1 cellular context compared by ENCODE assay signal in the genomic region with DNA sequence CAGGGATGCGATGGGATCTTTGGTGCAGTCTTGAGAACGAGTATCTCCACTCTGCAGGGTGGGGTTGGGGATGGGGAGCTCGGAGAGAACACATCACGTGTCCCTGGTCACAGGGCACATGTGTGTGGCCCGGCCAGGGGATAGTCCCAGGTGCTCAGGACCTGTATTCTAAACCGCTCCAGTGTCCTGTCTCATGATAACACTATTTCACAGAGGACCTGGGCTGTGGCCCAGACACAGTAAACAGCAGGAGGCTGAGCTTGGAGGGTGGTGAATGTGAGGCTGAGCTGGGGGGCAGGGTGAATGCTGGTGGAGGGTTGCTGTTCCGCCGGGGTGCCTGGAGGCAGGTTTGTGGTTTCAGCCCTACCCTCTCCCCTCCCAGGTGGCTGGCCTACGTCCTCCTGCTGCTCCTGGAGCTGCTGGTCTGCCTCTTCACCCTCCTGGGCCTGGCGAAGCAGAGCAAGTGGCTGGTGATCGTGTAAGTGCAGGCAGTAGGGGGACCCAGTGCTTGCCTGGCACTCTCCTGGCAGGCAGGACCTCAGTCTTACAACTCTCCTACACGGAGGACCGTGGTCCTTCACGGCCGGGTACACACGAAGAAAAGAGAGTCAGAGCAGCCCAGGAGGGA.
TF ChIP-seq lines count a peak whose summit lies in the region.

No MANE protein-coding gene starts in this region.

TF ChIP-seq in SK-N-SH treated with all-trans-retinoic acid at 6 μM for 48 hours, 23 proteins besides CTCF, POLR2A, EP300 and RAD21:
- TF ChIP-seq, protein P1, sequence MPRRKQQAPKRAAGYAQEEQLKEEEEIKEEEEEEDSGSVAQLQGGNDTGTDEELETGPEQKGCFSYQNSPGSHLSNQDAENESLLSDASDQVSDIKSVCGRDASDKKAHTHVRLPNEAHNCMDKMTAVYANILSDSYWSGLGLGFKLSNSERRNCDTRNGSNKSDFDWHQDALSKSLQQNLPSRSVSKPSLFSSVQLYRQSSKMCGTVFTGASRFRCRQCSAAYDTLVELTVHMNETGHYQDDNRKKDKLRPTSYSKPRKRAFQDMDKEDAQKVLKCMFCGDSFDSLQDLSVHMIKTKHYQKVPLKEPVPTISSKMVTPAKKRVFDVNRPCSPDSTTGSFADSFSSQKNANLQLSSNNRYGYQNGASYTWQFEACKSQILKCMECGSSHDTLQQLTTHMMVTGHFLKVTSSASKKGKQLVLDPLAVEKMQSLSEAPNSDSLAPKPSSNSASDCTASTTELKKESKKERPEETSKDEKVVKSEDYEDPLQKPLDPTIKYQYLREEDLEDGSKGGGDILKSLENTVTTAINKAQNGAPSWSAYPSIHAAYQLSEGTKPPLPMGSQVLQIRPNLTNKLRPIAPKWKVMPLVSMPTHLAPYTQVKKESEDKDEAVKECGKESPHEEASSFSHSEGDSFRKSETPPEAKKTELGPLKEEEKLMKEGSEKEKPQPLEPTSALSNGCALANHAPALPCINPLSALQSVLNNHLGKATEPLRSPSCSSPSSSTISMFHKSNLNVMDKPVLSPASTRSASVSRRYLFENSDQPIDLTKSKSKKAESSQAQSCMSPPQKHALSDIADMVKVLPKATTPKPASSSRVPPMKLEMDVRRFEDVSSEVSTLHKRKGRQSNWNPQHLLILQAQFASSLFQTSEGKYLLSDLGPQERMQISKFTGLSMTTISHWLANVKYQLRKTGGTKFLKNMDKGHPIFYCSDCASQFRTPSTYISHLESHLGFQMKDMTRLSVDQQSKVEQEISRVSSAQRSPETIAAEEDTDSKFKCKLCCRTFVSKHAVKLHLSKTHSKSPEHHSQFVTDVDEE (CRISPR knock-in tag; IDR thresholded peaks at IDR 0.05) = no peak
- TF ChIP-seq ZFP30 (CRISPR knock-in tag; IDR thresholded peaks at IDR 0.05) = no peak
- no peak for TF ChIP-seq ZFP3 (CRISPR knock-in tag; IDR thresholded peaks at IDR 0.05)
- TF ChIP-seq CSDC2 (CRISPR knock-in tag; IDR thresholded peaks at IDR 0.05) = no peak
- no peak for TF ChIP-seq GLIS3 (CRISPR knock-in tag; IDR thresholded peaks at IDR 0.05)
- TF ChIP-seq ISL1 (CRISPR knock-in tag; IDR thresholded peaks at IDR 0.05) = no peak
- no peak for TF ChIP-seq SNAI2 (CRISPR knock-in tag; IDR thresholded peaks at IDR 0.05)
- TF ChIP-seq, protein P2, sequence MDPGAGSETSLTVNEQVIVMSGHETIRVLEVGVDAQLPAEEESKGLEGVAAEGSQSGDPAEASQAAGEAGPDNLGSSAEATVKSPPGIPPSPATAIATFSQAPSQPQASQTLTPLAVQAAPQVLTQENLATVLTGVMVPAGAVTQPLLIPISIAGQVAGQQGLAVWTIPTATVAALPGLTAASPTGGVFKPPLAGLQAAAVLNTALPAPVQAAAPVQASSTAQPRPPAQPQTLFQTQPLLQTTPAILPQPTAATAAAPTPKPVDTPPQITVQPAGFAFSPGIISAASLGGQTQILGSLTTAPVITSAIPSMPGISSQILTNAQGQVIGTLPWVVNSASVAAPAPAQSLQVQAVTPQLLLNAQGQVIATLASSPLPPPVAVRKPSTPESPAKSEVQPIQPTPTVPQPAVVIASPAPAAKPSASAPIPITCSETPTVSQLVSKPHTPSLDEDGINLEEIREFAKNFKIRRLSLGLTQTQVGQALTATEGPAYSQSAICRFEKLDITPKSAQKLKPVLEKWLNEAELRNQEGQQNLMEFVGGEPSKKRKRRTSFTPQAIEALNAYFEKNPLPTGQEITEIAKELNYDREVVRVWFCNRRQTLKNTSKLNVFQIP (CRISPR knock-in tag; IDR thresholded peaks at IDR 0.05; ENCODE audit: borderline replicate concordance, low read depth) = no peak
- TF ChIP-seq, protein P3, sequence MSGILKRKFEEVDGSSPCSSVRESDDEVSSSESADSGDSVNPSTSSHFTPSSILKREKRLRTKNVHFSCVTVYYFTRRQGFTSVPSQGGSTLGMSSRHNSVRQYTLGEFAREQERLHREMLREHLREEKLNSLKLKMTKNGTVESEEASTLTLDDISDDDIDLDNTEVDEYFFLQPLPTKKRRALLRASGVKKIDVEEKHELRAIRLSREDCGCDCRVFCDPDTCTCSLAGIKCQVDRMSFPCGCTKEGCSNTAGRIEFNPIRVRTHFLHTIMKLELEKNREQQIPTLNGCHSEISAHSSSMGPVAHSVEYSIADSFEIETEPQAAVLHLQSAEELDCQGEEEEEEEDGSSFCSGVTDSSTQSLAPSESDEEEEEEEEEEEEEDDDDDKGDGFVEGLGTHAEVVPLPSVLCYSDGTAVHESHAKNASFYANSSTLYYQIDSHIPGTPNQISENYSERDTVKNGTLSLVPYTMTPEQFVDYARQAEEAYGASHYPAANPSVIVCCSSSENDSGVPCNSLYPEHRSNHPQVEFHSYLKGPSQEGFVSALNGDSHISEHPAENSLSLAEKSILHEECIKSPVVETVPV (CRISPR knock-in tag; IDR thresholded peaks at IDR 0.05) = no peak
- TF ChIP-seq BACH2 (CRISPR knock-in tag; IDR thresholded peaks at IDR 0.05; ENCODE audit: borderline replicate concordance) = no peak
- no peak for TF ChIP-seq ZNF565 (CRISPR knock-in tag; conservative IDR thresholded peaks at IDR 0.05; ENCODE audit: low read depth)
- no peak for TF ChIP-seq OSR1 (CRISPR knock-in tag; IDR thresholded peaks at IDR 0.05)
- TF ChIP-seq, protein P4, sequence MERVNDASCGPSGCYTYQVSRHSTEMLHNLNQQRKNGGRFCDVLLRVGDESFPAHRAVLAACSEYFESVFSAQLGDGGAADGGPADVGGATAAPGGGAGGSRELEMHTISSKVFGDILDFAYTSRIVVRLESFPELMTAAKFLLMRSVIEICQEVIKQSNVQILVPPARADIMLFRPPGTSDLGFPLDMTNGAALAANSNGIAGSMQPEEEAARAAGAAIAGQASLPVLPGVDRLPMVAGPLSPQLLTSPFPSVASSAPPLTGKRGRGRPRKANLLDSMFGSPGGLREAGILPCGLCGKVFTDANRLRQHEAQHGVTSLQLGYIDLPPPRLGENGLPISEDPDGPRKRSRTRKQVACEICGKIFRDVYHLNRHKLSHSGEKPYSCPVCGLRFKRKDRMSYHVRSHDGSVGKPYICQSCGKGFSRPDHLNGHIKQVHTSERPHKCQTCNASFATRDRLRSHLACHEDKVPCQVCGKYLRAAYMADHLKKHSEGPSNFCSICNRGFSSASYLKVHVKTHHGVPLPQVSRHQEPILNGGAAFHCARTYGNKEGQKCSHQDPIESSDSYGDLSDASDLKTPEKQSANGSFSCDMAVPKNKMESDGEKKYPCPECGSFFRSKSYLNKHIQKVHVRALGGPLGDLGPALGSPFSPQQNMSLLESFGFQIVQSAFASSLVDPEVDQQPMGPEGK (CRISPR knock-in tag; IDR thresholded peaks at IDR 0.05; ENCODE audit: borderline replicate concordance) = no peak
